Comparison of ENCODE assay signal across 8 cellular contexts in the genomic region with DNA sequence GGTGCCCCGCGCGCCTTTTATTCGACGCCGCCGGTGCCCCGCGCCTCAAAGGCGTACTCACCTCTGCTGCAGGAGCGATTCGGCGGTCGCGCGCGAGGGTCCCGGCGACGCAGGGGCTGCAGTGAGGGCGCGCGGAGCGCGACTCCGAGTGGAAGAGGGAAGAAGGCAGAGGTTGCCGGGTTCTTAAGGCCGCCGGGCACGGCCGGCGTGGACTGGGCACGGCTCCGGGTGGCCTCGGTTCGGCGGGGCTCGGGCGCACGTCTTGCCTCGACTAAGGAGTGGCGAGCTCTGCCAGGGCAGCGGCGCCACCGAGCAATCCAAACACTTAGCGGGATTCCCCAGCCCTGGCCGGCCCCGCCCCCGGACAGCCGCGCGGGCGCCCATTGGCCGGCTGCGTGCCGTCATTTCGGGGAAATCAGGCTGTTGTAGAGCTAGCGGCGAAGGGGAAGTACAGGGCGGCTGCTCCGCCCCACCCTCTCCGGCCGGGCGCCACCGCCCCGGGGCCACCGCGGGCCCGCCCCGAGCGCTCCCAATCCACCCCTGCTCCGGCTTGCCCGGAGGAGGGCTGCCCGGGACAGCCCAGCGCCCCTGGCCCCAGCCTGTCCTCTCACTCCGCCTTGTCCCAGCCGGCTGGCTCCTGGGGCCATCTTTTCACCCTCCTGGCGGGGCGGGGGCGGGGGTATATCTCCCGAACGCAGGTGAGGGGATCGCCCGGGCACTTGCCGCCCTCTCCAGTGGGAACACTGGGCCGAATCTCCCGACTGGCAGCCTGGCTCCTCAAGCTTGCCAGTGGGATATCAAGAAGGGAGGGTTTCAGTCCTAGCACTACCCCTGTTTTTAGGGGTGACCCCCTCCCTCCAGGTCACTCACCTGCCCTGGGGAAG. TPM values are rescaled to one million over a fixed set of nuclear protein-coding genes. Genes with fewer than 3 reads are reported as not detected.
DNase-seq lines count a peak whose midpoint lies in the region; ATAC-seq, FAIRE-seq and TF ChIP-seq lines count a peak whose summit lies in the region.

A gene with protein sequence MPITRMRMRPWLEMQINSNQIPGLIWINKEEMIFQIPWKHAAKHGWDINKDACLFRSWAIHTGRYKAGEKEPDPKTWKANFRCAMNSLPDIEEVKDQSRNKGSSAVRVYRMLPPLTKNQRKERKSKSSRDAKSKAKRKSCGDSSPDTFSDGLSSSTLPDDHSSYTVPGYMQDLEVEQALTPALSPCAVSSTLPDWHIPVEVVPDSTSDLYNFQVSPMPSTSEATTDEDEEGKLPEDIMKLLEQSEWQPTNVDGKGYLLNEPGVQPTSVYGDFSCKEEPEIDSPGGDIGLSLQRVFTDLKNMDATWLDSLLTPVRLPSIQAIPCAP (minus strand): TSS at position 290 of the 884 bp plus-strand sequence. CDS start 1,295 bp downstream, outside the sequence.

- ATAC-seq in GM18870 (IDR thresholded peaks at IDR 0.05; ENCODE audit: unreplicated experiment) (peak; percentile 75), HG03108 (IDR thresholded peaks at IDR 0.05; ENCODE audit: unreplicated experiment) (peak; percentile 77)

- H3K9me3 ChIP-seq in AG04450 (ENCODE audit: control insufficient read depth, insufficient read depth, low read length) (no peaks in the 10 kb centered on the region; the same call in 1 of the 2 replicates), iPS-20b (ENCODE audit: insufficient read depth, low read depth, low read length) (no peaks in the 10 kb centered on the region), small intestine (ENCODE audit: control insufficient read depth, low read depth) (no peaks in the 10 kb centered on the region)

- TF ChIP-seq CTCF in AG04450 (IDR thresholded peaks at IDR 0.05; ENCODE audit: low read depth, low read length) (no peak), VCaP (conservative IDR thresholded peaks at IDR 0.05) (no peak)

- in situ Hi-C loops in T47D (cut with HindIII; ENCODE audit: low pct_unique_long_range_greater_than_20kb, low sequenced_read_pairs), result no loop called here

- CTCF ChIA-PET in AG04450 (lab: Charles Lee), result interaction anchor here (0.8 to 2.4 kb wide), 9 partner anchors 11 to 330 kb away, joined by 3 to 9 read pairs (median 5); no protein-coding TSS in a partner anchor

- H3K27me3 ChIP-seq in AG04450 (ENCODE audit: control insufficient read depth, insufficient read depth, low read length) (no peaks in the 10 kb centered on the region), iPS-20b (ENCODE audit: insufficient read depth, low read length) (peaks cover 56% of the 10 kb centered on the region), small intestine (ENCODE audit: control insufficient read depth in 2 of 2, insufficient read depth in 2 of 2, low read length in 2 of 2) (no peaks in the 10 kb centered on the region)

- WGBS in small intestine, 3 donors, result 0 to 1% (median 1%) methylated on average over 68 to 87 of the region's 87 CpGs

- no peak for FAIRE-seq in small intestine (lab: Jason Lieb, UNC)

- H3K27ac ChIP-seq in AG04450 (ENCODE audit: low read depth, low read length) (peak within 1 kb of the TSS; percentile 81), VCaP (peak within 1 kb of the TSS; percentile 87), iPS-20b (ENCODE audit: low read length) (no peak within 1 kb of the TSS), small intestine (ENCODE audit: low read depth in 1 of 2, low read length in 1 of 2) (peak within 1 kb of the TSS; percentile 98 to 99)

- peak within 1 kb of the TSS; percentile 59; the same call in 1 of the 2 replicates for H3K9ac ChIP-seq in iPS-20b (ENCODE audit: low read depth, low read length)

- DNase-seq in AG04450 (ENCODE audit: low read depth, low spot score) (peak; percentile 84), NCI-H2196 treated with DMSO at 0.1 percent for 48 hours (lab: John Stamatoyannopoulos, UW; ENCODE audit: unreplicated experiment) (peak; percentile 88), T47D (ENCODE audit: low read depth in 1 of 2, low spot score in 1 of 2) (peak; percentile 97), small intestine (peak; percentile 97)

- peak within 1 kb of the TSS; percentile 97 for H3K4me3 ChIP-seq in AG04450 (ENCODE audit: low read depth, low read length)
- H3K4me3 ChIP-seq in iPS-20b (ENCODE audit: low read length), result peak within 1 kb of the TSS; percentile 81
- H3K4me3 ChIP-seq in small intestine (ENCODE audit: low read depth in 1 of 2, low read length in 2 of 2), result peak within 1 kb of the TSS; percentile 92 to 95

- POLR2A ChIA-PET in AG04450 (lab: Yijun Ruan, JAX), result interaction anchor here (0.6 to 2.4 kb wide), 23 partner anchors 9 to 197 kb away, joined by 3 to 28 read pairs (median 7); partner anchors contain the start of genes SLC22A4 and SLC22A5

- H3K36me3 ChIP-seq in iPS-20b (ENCODE audit: insufficient read depth, low read depth, low read length) (peaks cover 18% of the 10 kb centered on the region; the same call in 1 of the 2 replicates), small intestine (ENCODE audit: control insufficient read depth in 2 of 2, insufficient read depth in 2 of 2, low read length in 2 of 2) (peaks cover 4 to 13% of the 10 kb centered on the region in 2 donors)

- H3K4me1 ChIP-seq in iPS-20b (ENCODE audit: insufficient read depth, low read length), result peaks cover 16% of the 10 kb centered on the region; the same call in 1 of the 2 replicates
- H3K4me1 ChIP-seq in small intestine (ENCODE audit: control insufficient read depth in 2 of 2, insufficient read depth in 1 of 2, low read depth in 1 of 2, low read length in 1 of 2), result peaks cover 12 to 14% of the 10 kb centered on the region in 2 donors

RNA-seq across cellular contexts. Expression of the gene that starts here (rescaled TPM):
- polyA plus RNA-seq in AG04450 (2011; rRNA removed) (22.6 and 30.0 TPM in 2 replicates), small intestine (10 to 100 TPM; 51.7 to 64.1 (median 54.0) TPM)
- polyA minus RNA-seq in AG04450 (2011; rRNA and poly(A)+ RNA removed), result 47.8 and 59.2 TPM in 2 replicates
